Comparison of ENCODE assay signal across 12 cellular contexts in the genomic region with DNA sequence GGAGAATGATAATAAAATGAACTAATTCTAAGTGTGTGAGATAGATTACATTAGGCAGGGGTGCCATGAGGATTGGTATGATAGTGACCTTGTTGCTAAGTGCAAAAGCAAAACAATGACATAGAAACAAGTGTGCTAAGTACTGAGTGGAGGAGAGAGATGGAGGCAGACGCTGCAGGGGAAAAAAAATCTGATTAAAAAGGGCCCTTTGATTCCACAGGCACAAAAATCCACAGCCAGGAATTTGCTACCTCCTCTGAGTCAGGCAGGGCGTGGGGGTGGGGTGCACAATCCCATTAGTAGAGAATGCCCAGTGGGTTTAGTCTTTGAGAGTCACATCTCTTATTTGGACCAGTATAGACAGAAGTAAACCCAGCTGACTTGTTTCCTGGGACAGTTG. TPM values are rescaled to one million over a fixed set of nuclear protein-coding genes. Genes with fewer than 3 reads are reported as not detected.
DNase-seq lines count a peak whose midpoint lies in the region; ATAC-seq and TF ChIP-seq lines count a peak whose summit lies in the region.
"Had no signal": no experiment of that assay in that cellular context is flagged by ENCODE, and none has a peak within 500 bp of the region (broad histone marks: within the 10 kb centered on the region; RNA-seq: fewer than 3 reads in every experiment).

A gene with protein sequence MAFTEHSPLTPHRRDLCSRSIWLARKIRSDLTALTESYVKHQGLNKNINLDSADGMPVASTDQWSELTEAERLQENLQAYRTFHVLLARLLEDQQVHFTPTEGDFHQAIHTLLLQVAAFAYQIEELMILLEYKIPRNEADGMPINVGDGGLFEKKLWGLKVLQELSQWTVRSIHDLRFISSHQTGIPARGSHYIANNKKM (plus strand): TSS at position 322 of the 400 bp plus-strand sequence. CDS start 88 bp downstream, outside the sequence.

- no peak within 1 kb of the TSS for H2AFZ ChIP-seq in mesenchymal stem cell (ENCODE audit: low read depth, low read length)

- H2BK120ac ChIP-seq in mesenchymal stem cell (ENCODE audit: low read depth, low read length) = peak within 1 kb of the TSS; percentile 19

- H3K79me1 ChIP-seq in mesenchymal stem cell (replicated peaks; ENCODE audit: low read length, poor library complexity, severe bottlenecking) = peaks cover 20% of the 10 kb centered on the region

- H3K9me3 ChIP-seq in mesenchymal stem cell (ENCODE audit: control insufficient read depth, low read length) = no peaks in the 10 kb centered on the region
- H3K9me3 ChIP-seq: transverse colon had no signal

- ATAC-seq in HG02885 (IDR thresholded peaks at IDR 0.05; ENCODE audit: poor library complexity, unreplicated experiment) = no peak

- in situ Hi-C loops in astrocyte of the spinal cord (cut with HindIII; ENCODE audit: low sequenced_read_pairs) = no loop called here

- H3K4ac ChIP-seq in mesenchymal stem cell (ENCODE audit: low read depth in 1 of 2, low read length in 2 of 2) = no peak within 1 kb of the TSS

- DNase-seq in AG08396 (ENCODE audit: low spot score) = peak; percentile 21
- peak; percentile 17 for DNase-seq in ELR (ENCODE audit: low read depth)
- peak; percentile 22 for DNase-seq in astrocyte of the spinal cord (ENCODE audit: low read depth, low spot score)
- DNase-seq in mesenchymal stem cell = peak; percentile 34
- no peak for DNase-seq in medulla oblongata (ENCODE audit: extremely low spot score)
- no peak for DNase-seq in HuH-7 (ENCODE audit: low spot score)
- DNase-seq in DMS 273 (lab: John Stamatoyannopoulos, UW; ENCODE audit: unreplicated experiment) = no peak
- DNase-seq: central memory CD4-positive, alpha-beta T cell; left cardiac atrium; SW 1271; transverse colon had no signal

- TF ChIP-seq CTCF in astrocyte of the spinal cord (IDR thresholded peaks at IDR 0.05; ENCODE audit: low read depth, low read length) = no peak

- H3K14ac ChIP-seq in mesenchymal stem cell (ENCODE audit: low read length in 2 of 2) = no peak within 1 kb of the TSS

- WGBS in mesenchymal stem cell = 87% methylated on average over 2 of the region's 2 CpGs

- H3K4me2 ChIP-seq in mesenchymal stem cell (ENCODE audit: low read length, poor library complexity, severe bottlenecking) = no peak within 1 kb of the TSS

- no peak within 1 kb of the TSS for H2BK12ac ChIP-seq in mesenchymal stem cell (ENCODE audit: low read length in 2 of 2)

- peaks cover 19 to 89% of the 10 kb centered on the region in 2 experiments for H3K36me3 ChIP-seq in mesenchymal stem cell (ENCODE audit: control insufficient read depth in 1 of 2, insufficient read depth in 2 of 2, low read depth in 1 of 2, low read length in 2 of 2)

- H3K4me3 ChIP-seq in astrocyte of the spinal cord (ENCODE audit: low read depth, low read length) (no peak within 1 kb of the TSS), mesenchymal stem cell (ENCODE audit: insufficient read depth in 1 of 2, low read depth in 1 of 2, low read length in 2 of 2) (no peak within 1 kb of the TSS)
- H3K4me3 ChIP-seq: transverse colon had no signal

- peaks cover 5% of the 10 kb centered on the region for H3K4me1 ChIP-seq in mesenchymal stem cell (ENCODE audit: control insufficient read depth, insufficient read depth, low read depth, low read length)

- H2BK5ac ChIP-seq in mesenchymal stem cell (ENCODE audit: low read depth, low read length, poor library complexity, severe bottlenecking) = no peak within 1 kb of the TSS

- no peak within 1 kb of the TSS for H4K8ac ChIP-seq in mesenchymal stem cell (ENCODE audit: low read length)

- no peak within 1 kb of the TSS for H4K91ac ChIP-seq in mesenchymal stem cell (ENCODE audit: low read length)

- no peak within 1 kb of the TSS for H3K18ac ChIP-seq in mesenchymal stem cell (ENCODE audit: low read depth in 1 of 2, low read length in 2 of 2)

- peak within 1 kb of the TSS; percentile 7 for H3K9ac ChIP-seq in mesenchymal stem cell (ENCODE audit: low read length)

- no peak within 1 kb of the TSS for H2BK15ac ChIP-seq in mesenchymal stem cell (ENCODE audit: low read depth, poor library complexity, severe bottlenecking)

- H2AK5ac ChIP-seq in mesenchymal stem cell (ENCODE audit: low read length, severe bottlenecking) = no peak within 1 kb of the TSS

- H3K27me3 ChIP-seq in mesenchymal stem cell (ENCODE audit: control insufficient read depth in 1 of 2, insufficient read depth in 1 of 2, low read length in 2 of 2) = no peaks in the 10 kb centered on the region
- H3K27me3 ChIP-seq: transverse colon had no signal

- H3K23ac ChIP-seq in mesenchymal stem cell (ENCODE audit: low read length in 2 of 2) = no peak within 1 kb of the TSS

- H3K27ac ChIP-seq in mesenchymal stem cell (ENCODE audit: low read length, poor library complexity, severe bottlenecking) = no peak within 1 kb of the TSS
- H3K27ac ChIP-seq: transverse colon had no signal

RNA-seq across cellular contexts. Expression of the gene that starts here (rescaled TPM):
- 0.65 TPM for polyA plus RNA-seq in mesenchymal stem cell (2013, experiment 1 of 2)
- 0.51 TPM for polyA plus RNA-seq in mesenchymal stem cell (2013, experiment 2 of 2)

Comparison
In these comparisons a context has a peak if more than half of its experiments do, and no peak if none do; other contexts are left out.
1. DNase-seq: peak in AG08396 (single experiment), ELR (single experiment), astrocyte of the spinal cord (single experiment) and mesenchymal stem cell (single experiment); none in medulla oblongata (single experiment), HuH-7 (single experiment) and DMS 273 (single experiment).